Comparison of ENCODE assay signal across 8 cellular contexts in the genomic region with DNA sequence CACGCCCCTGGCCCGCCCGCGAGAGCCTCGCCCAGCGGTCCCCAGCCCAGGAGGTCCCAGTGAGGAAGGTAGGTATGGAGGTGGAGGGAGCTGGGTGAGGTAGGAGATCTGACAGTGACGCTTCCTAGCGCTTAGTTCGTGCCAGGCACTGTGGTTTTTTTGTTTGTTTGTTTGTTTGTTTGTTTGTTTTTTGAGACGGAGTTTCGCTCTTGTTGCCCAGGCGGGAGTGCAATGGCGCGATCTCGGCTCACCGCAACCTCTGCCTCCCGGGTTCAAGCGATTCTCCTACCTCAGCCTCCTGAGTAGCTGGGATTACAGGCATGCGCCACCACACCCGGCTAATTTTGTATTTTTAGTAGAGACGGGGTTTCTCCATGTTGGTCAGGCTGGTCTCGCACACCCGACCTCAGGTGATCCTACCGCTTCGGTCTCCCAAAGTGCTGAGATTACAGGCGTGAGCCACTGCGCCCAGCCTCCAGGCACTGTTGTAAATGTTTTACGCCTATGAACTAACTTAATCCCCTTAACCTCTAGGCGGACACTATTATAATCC. TPM values are rescaled to one million over a fixed set of nuclear protein-coding genes. Genes with fewer than 3 reads are reported as not detected.
DNase-seq lines count a peak whose midpoint lies in the region; ATAC-seq, FAIRE-seq and TF ChIP-seq lines count a peak whose summit lies in the region.
"Not testable (repeated sequence)": the region's sequence is repeated elsewhere in the genome, so short reads cannot be mapped to it uniquely, and the experiment has no call there.
"Had no signal": no experiment of that assay in that cellular context is flagged by ENCODE, and none has a peak within 500 bp of the region (broad histone marks: within the 10 kb centered on the region; RNA-seq: fewer than 3 reads in every experiment).

No MANE protein-coding gene starts in this region.

- peaks cover 18% of the 10 kb centered on the region for H3K4me1 Mint-ChIP-seq in T-helper 2 cell treated with Interferon-gamma antibody and Interleukin-4, amounts not matched to agents 5 μg/mL and 100 μg/mL, for 36 hours (ENCODE audit: low read depth)
- H3K4me1 Mint-ChIP-seq in glutamatergic neuron (ENCODE audit: low read depth, unreplicated experiment) = not testable (repeated sequence)
- peaks cover 14 to 17% of the 10 kb centered on the region in 2 donors for H3K4me1 Mint-ChIP-seq in natural killer cell treated with Interleukin-12 subunit alpha and Interleukin-12 subunit beta and Interleukin-15 and Interleukin-18, amount 100 ng/mL, for 72 hours (ENCODE audit: low read depth in 2 of 2)
- peaks cover 13% of the 10 kb centered on the region for H3K4me1 Mint-ChIP-seq in type B pancreatic cell (ENCODE audit: unreplicated experiment)

- H4K20me1 ChIP-seq in GM23248 (ENCODE audit: insufficient read depth); K562 (replicated peaks; ENCODE audit: control insufficient read depth, insufficient read depth, low read length): not testable (repeated sequence)

- H3K27ac ChIP-seq in GM23248; K562 (ENCODE audit: extremely low read depth, low read depth, low read length): not testable (repeated sequence)

- TF ChIP-seq CTCF in K562 (IDR thresholded peaks at IDR 0.05 in 2 of 3, conservative IDR thresholded peaks at IDR 0.05 in 1 of 3; ENCODE audit: insufficient read depth in 2 of 3, low read depth in 1 of 3, low read length in 3 of 3); glutamatergic neuron (IDR thresholded peaks at IDR 0.05; ENCODE audit: partially characterized antibody, unreplicated experiment); type B pancreatic cell (conservative IDR thresholded peaks at IDR 0.05): not testable (repeated sequence)

- peak overlapping the region; percentile 79 for H2AFZ ChIP-seq in GM23248
- H2AFZ ChIP-seq in K562 (ENCODE audit: low read depth, low read length) = not testable (repeated sequence)

- FAIRE-seq in K562 (lab: Jason Lieb, UNC) = not testable (repeated sequence)

- H3K9me2 ChIP-seq in GM23248 (ENCODE audit: insufficient read depth) = not testable (repeated sequence)

- H3K4me3 ChIP-seq in GM23248 = peak overlapping the region; percentile 74
- not testable (repeated sequence) for H3K4me3 ChIP-seq in K562

- H3K27me3 ChIP-seq in GM23248 (replicated peaks; ENCODE audit: insufficient read depth); K562 (ENCODE audit: control insufficient read depth in 2 of 2, insufficient read depth in 2 of 2, low read length in 2 of 2): not testable (repeated sequence)

- not testable (repeated sequence) for H3K9me3 ChIP-seq in GM23248 (ENCODE audit: low read depth); K562 (replicated peaks; ENCODE audit: control insufficient read depth, insufficient read depth, low read depth, low read length)

- H3K9me1 ChIP-seq in K562 (ENCODE audit: control insufficient read depth, insufficient read depth, low read length) = not testable (repeated sequence)

- not testable (repeated sequence) for BruUV-seq in K562 (replicated peaks; lab: Mats Ljungman, UMichigan)

- in situ Hi-C loops in GM23248 (cut with MboI); K562 (cut with MboI): not testable (repeated sequence)

- not testable (repeated sequence) for DNase-seq in GM23248; T-helper 2 cell treated with Interferon-gamma antibody and Interleukin-4, amounts not matched to agents 5 μg/mL and 100 μg/mL, for 36 hours (ENCODE audit: low spot score); K562 (ENCODE audit: extremely low read depth in 1 of 4, low spot score in 3 of 4); glutamatergic neuron; natural killer cell treated with Interleukin-12 subunit alpha and Interleukin-12 subunit beta and Interleukin-15 and Interleukin-18, amount 100 ng/mL, for 72 hours (ENCODE audit: low spot score); type B pancreatic cell (ENCODE audit: extremely low spot score, unreplicated experiment)

- 33 to 37% methylated on average over 28 to 29 of the region's 29 CpGs for WGBS in GM23248 (ENCODE audit: low coverage in 1 of 2, low lambda C conversion rate in 2 of 2, missing lambda C conversion rate in 2 of 2), 2 experiments
- 98% methylated on average over 16 of the region's 29 CpGs for WGBS in K562 (ENCODE audit: insufficient coverage, low coverage, missing lambda C conversion rate)

- not testable (repeated sequence) for H3K36me3 ChIP-seq in GM23248 (ENCODE audit: low read depth)
- H3K36me3 ChIP-seq in K562 (ENCODE audit: control insufficient read depth, insufficient read depth, low read length) = peaks cover 17% of the 10 kb centered on the region; the same call in 1 of the 3 replicates

- H3K4me2 ChIP-seq in GM23248 (ENCODE audit: unreplicated experiment) (peak overlapping the region; percentile 88), K562 (ENCODE audit: insufficient read depth, low read length) (peak overlapping the region; percentile 97; the same call in 1 of the 2 replicates)

- CTCF ChIA-PET in K562 (lab: Yijun Ruan, JAX; ENCODE audit: low intra/inter-chr PET ratio) = not testable (repeated sequence)

- ATAC-seq in K562; natural killer cell treated with Interleukin-12 subunit alpha and Interleukin-12 subunit beta and Interleukin-15 and Interleukin-18, amount 100 ng/mL, for 72 hours: not testable (repeated sequence)

- not testable (repeated sequence) for H3K9me3 Mint-ChIP-seq in T-helper 2 cell treated with Interferon-gamma antibody and Interleukin-4, amounts not matched to agents 5 μg/mL and 100 μg/mL, for 36 hours; glutamatergic neuron (ENCODE audit: unreplicated experiment); natural killer cell treated with Interleukin-12 subunit alpha and Interleukin-12 subunit beta and Interleukin-15 and Interleukin-18, amount 100 ng/mL, for 72 hours; type B pancreatic cell

- TF ChIP-seq EP300 in K562 (IDR thresholded peaks at IDR 0.05; ENCODE audit: low read length) = not testable (repeated sequence)

- peaks cover 28% of the 10 kb centered on the region for H3K27me3 Mint-ChIP-seq in T-helper 2 cell treated with Interferon-gamma antibody and Interleukin-4, amounts not matched to agents 5 μg/mL and 100 μg/mL, for 36 hours (ENCODE audit: low read depth)
- H3K27me3 Mint-ChIP-seq in glutamatergic neuron (ENCODE audit: unreplicated experiment) = peaks cover 23% of the 10 kb centered on the region
- not testable (repeated sequence) for H3K27me3 Mint-ChIP-seq in natural killer cell treated with Interleukin-12 subunit alpha and Interleukin-12 subunit beta and Interleukin-15 and Interleukin-18, amount 100 ng/mL, for 72 hours
- peaks cover 42% of the 10 kb centered on the region for H3K27me3 Mint-ChIP-seq in type B pancreatic cell

- not testable (repeated sequence) for H3K36me3 Mint-ChIP-seq in T-helper 2 cell treated with Interferon-gamma antibody and Interleukin-4, amounts not matched to agents 5 μg/mL and 100 μg/mL, for 36 hours (ENCODE audit: low read depth); glutamatergic neuron (ENCODE audit: unreplicated experiment); natural killer cell treated with Interleukin-12 subunit alpha and Interleukin-12 subunit beta and Interleukin-15 and Interleukin-18, amount 100 ng/mL, for 72 hours; type B pancreatic cell

- H3F3A ChIP-seq in GM23248 (ENCODE audit: insufficient read depth) = not testable (repeated sequence)

- intact Hi-C loops in K562 (cut with micrococcal nuclease) = not testable (repeated sequence)

- not testable (repeated sequence) for TF ChIP-seq POLR2A in K562 (conservative IDR thresholded peaks at IDR 0.05)

- H3K79me2 ChIP-seq in GM23248 (ENCODE audit: insufficient read depth) (peaks cover 11% of the 10 kb centered on the region), K562 (ENCODE audit: control insufficient read depth, insufficient read depth, low read length) (peaks cover 14% of the 10 kb centered on the region)

- not testable (repeated sequence) for TF ChIP-seq RAD21 in K562 (CRISPR knock-in tag; conservative IDR thresholded peaks at IDR 0.05 in 1 of 2, IDR thresholded peaks at IDR 0.05 in 1 of 2)

- POLR2A ChIA-PET in K562 (lab: Yijun Ruan, JAX) = not testable (repeated sequence)

- not testable (repeated sequence) for H3K4me1 ChIP-seq in GM23248 (ENCODE audit: insufficient read depth)
- H3K4me1 ChIP-seq in K562 (replicated peaks in 1 of 2; ENCODE audit: control insufficient read depth in 2 of 2, insufficient read depth in 2 of 2, low read length in 2 of 2) = peaks cover 9 to 71% of the 10 kb centered on the region in 2 experiments

- peak overlapping the region; percentile 52 for H3K27ac Mint-ChIP-seq in T-helper 2 cell treated with Interferon-gamma antibody and Interleukin-4, amounts not matched to agents 5 μg/mL and 100 μg/mL, for 36 hours
- H3K27ac Mint-ChIP-seq in glutamatergic neuron (ENCODE audit: unreplicated experiment); natural killer cell treated with Interleukin-12 subunit alpha and Interleukin-12 subunit beta and Interleukin-15 and Interleukin-18, amount 100 ng/mL, for 72 hours: not testable (repeated sequence)
- H3K27ac Mint-ChIP-seq in type B pancreatic cell = peak overlapping the region; percentile 61

- peak overlapping the region; percentile 73 for H3K9ac ChIP-seq in GM23248
- H3K9ac ChIP-seq in K562 (ENCODE audit: insufficient read depth in 1 of 2, low read depth in 2 of 2, low read length in 2 of 2) = not testable (repeated sequence)

- peak overlapping the region; percentile 65 for H3K4me3 Mint-ChIP-seq in T-helper 2 cell treated with Interferon-gamma antibody and Interleukin-4, amounts not matched to agents 5 μg/mL and 100 μg/mL, for 36 hours
- H3K4me3 Mint-ChIP-seq in glutamatergic neuron (ENCODE audit: unreplicated experiment) (peak overlapping the region; percentile 55), type B pancreatic cell (peak overlapping the region; percentile 75)
- H3K4me3 Mint-ChIP-seq in natural killer cell treated with Interleukin-12 subunit alpha and Interleukin-12 subunit beta and Interleukin-15 and Interleukin-18, amount 100 ng/mL, for 72 hours = peak overlapping the region; percentile 45

RNA-seq across cellular contexts. Expression of a gene that starts 2.0 kb away (rescaled TPM):
- 20.5 and 33.7 TPM in 2 replicates for total RNA-seq in GM23248 (2014; rRNA removed; shearing (Covaris generic))
- 47.2 and 49.4 TPM in 2 replicates for polyA plus RNA-seq in GM23248 (2016; fragmentation: Nextera tagmentation; extraction: Ambion mirVana)
- 4.4 and 13.6 TPM in 2 replicates for total RNA-seq in K562 (2011; cell fraction: chromatin; rRNA removed; ENCODE audit: low replicate concordance)
- total RNA-seq in K562 (2011; cell fraction: nucleolus; rRNA removed) = 10.9 and 14.3 TPM in 2 replicates
- 9.5 and 10.0 TPM in 2 replicates for total RNA-seq in K562 (2011; cell fraction: nucleoplasm; rRNA removed)
- total RNA-seq in K562 (2014; rRNA removed) = 30.3 and 42.7 TPM in 2 replicates
- total RNA-seq in K562 (2014; rRNA removed; fragmentation: Illumina TruSeq; extraction: Trizol) = 4.1 and 4.2 TPM in 2 replicates
- total RNA-seq in K562 (2015; rRNA removed; fragmentation: Illumina TruSeq; extraction: Trizol) = 15.3 and 15.9 TPM in 2 replicates
- 37.1 and 45.1 TPM in 2 replicates for total RNA-seq in K562 (2021)
- polyA plus RNA-seq in K562 (2011; rRNA removed) = 10.9 and 20.1 TPM in 2 replicates
- 18.7 and 40.5 TPM in 2 replicates for polyA plus RNA-seq in K562 (2011; cell fraction: cytosol; rRNA removed)
- 18.7 and 32.8 TPM in 2 replicates for polyA plus RNA-seq in K562 (2011; cell fraction: nucleus; rRNA removed)
- polyA plus RNA-seq in K562 (2012) = 30.8 and 37.6 TPM in 2 replicates
- polyA plus RNA-seq in K562 (2014; fragmentation: Illumina TruSeq; extraction: Trizol) = 18.2 and 39.9 TPM in 2 replicates
- 1 to 10 TPM in 1 of 2 experiments, under 1 TPM in 1; 0.59 to 1.4 TPM for polyA plus RNA-seq in K562 (2014; fragmentation: Nextera tagmentation; extraction: Ambion mirVana)
- 32.0 and 34.4 TPM in 2 replicates for polyA plus RNA-seq in K562 (2014; rRNA removed)
- polyA minus RNA-seq in K562 (2011; rRNA and poly(A)+ RNA removed) = 4.3 and 4.8 TPM in 2 replicates
- polyA minus RNA-seq in K562 (2011; cell fraction: cytosol; rRNA and poly(A)+ RNA removed) = 14.0 and 17.1 TPM in 2 replicates
- 9.7 and 13.1 TPM in 2 replicates for polyA minus RNA-seq in K562 (2011; cell fraction: nucleus; rRNA and poly(A)+ RNA removed)
- 18.6 TPM for total RNA-seq in glutamatergic neuron (ENCODE audit: unreplicated experiment)
- 10 to 100 TPM; 25.4 to 48.6 TPM for total RNA-seq in natural killer cell treated with Interleukin-12 subunit alpha and Interleukin-12 subunit beta and Interleukin-15 and Interleukin-18, amount 100 ng/mL, for 72 hours
- total RNA-seq in type B pancreatic cell (ENCODE audit: low replicate concordance) = 13.7 and 15.0 TPM in 2 replicates

RNA-seq across cellular contexts. Expression of a gene that starts 3.5 kb away (rescaled TPM):
- total RNA-seq in GM23248 (2014; rRNA removed; shearing (Covaris generic)) = 9.0 TPM in 1 of 2 replicates, not detected in the other
- polyA plus RNA-seq in GM23248 (2016; fragmentation: Nextera tagmentation; extraction: Ambion mirVana) = 24.3 and 30.6 TPM in 2 replicates
- total RNA-seq in K562 (2011; cell fraction: chromatin; rRNA removed; ENCODE audit: low replicate concordance) = 0.69 TPM in 1 of 2 replicates, not detected in the other
- total RNA-seq in K562 (2011; cell fraction: nucleolus; rRNA removed) = 0.33 TPM in 1 of 2 replicates, not detected in the other
- total RNA-seq in K562 (2011; cell fraction: nucleoplasm; rRNA removed) = not detected in 2 replicates
- not detected in 2 replicates for total RNA-seq in K562 (2014; rRNA removed)
- not detected in 2 replicates for total RNA-seq in K562 (2014; rRNA removed; fragmentation: Illumina TruSeq; extraction: Trizol)
- not detected in 2 replicates for total RNA-seq in K562 (2015; rRNA removed; fragmentation: Illumina TruSeq; extraction: Trizol)
- 0.18 TPM in 1 of 2 replicates, not detected in the other for total RNA-seq in K562 (2021)
- polyA plus RNA-seq in K562 (2011; rRNA removed) = 0.08 TPM in 1 of 2 replicates, not detected in the other
- 0.09 TPM in 2 replicates for polyA plus RNA-seq in K562 (2011; cell fraction: cytosol; rRNA removed)
- 0.15 and 0.58 TPM in 2 replicates for polyA plus RNA-seq in K562 (2011; cell fraction: nucleus; rRNA removed)
- 0.26 and 0.28 TPM in 2 replicates for polyA plus RNA-seq in K562 (2012)
- polyA plus RNA-seq in K562 (2014; fragmentation: Illumina TruSeq; extraction: Trizol) = not detected in 2 replicates
- not detected for polyA plus RNA-seq in K562 (2014; fragmentation: Nextera tagmentation; extraction: Ambion mirVana)
- not detected in 2 replicates for polyA plus RNA-seq in K562 (2014; rRNA removed)
- polyA minus RNA-seq in K562 (2011; rRNA and poly(A)+ RNA removed) = not detected in 2 replicates
- not detected in 2 replicates for polyA minus RNA-seq in K562 (2011; cell fraction: cytosol; rRNA and poly(A)+ RNA removed)
- not detected in 2 replicates for polyA minus RNA-seq in K562 (2011; cell fraction: nucleus; rRNA and poly(A)+ RNA removed)
- 0.69 TPM for total RNA-seq in glutamatergic neuron (ENCODE audit: unreplicated experiment)
- 1 to 10 TPM; 4.7 to 5.6 TPM for total RNA-seq in natural killer cell treated with Interleukin-12 subunit alpha and Interleukin-12 subunit beta and Interleukin-15 and Interleukin-18, amount 100 ng/mL, for 72 hours
- total RNA-seq in type B pancreatic cell (ENCODE audit: low replicate concordance) = 1.1 and 2.4 TPM in 2 replicates
- total RNA-seq: esophagus squamous epithelium had no signal

RNA-seq across cellular contexts. Expression of a gene that starts 7.8 kb away (rescaled TPM):
- 3.5 and 9.0 TPM in 2 replicates for total RNA-seq in GM23248 (2014; rRNA removed; shearing (Covaris generic))
- 3.3 and 3.4 TPM in 2 replicates for polyA plus RNA-seq in GM23248 (2016; fragmentation: Nextera tagmentation; extraction: Ambion mirVana)
- total RNA-seq in K562 (2011; cell fraction: chromatin; rRNA removed; ENCODE audit: low replicate concordance) = 0.67 and 3.5 TPM in 2 replicates
- 6.2 and 8.0 TPM in 2 replicates for total RNA-seq in K562 (2011; cell fraction: nucleolus; rRNA removed)
- 2.6 and 3.4 TPM in 2 replicates for total RNA-seq in K562 (2011; cell fraction: nucleoplasm; rRNA removed)
- 7.4 and 10.9 TPM in 2 replicates for total RNA-seq in K562 (2014; rRNA removed)
- 0.15 and 0.19 TPM in 2 replicates for total RNA-seq in K562 (2014; rRNA removed; fragmentation: Illumina TruSeq; extraction: Trizol)
- total RNA-seq in K562 (2015; rRNA removed; fragmentation: Illumina TruSeq; extraction: Trizol) = 1.8 and 2.3 TPM in 2 replicates
- 37.4 and 38.9 TPM in 2 replicates for total RNA-seq in K562 (2021)
- 1.3 and 1.4 TPM in 2 replicates for polyA plus RNA-seq in K562 (2011; rRNA removed)
- polyA plus RNA-seq in K562 (2011; cell fraction: cytosol; rRNA removed) = 6.3 and 53.8 TPM in 2 replicates
- polyA plus RNA-seq in K562 (2011; cell fraction: nucleus; rRNA removed) = 3.6 and 12.2 TPM in 2 replicates
- polyA plus RNA-seq in K562 (2012) = 4.8 and 15.6 TPM in 2 replicates
- polyA plus RNA-seq in K562 (2014; fragmentation: Illumina TruSeq; extraction: Trizol) = 1.5 and 4.9 TPM in 2 replicates
- polyA plus RNA-seq in K562 (2014; fragmentation: Nextera tagmentation; extraction: Ambion mirVana) = not detected
- 9.2 and 14.5 TPM in 2 replicates for polyA plus RNA-seq in K562 (2014; rRNA removed)
- 0.14 TPM in 1 of 2 replicates, not detected in the other for polyA minus RNA-seq in K562 (2011; rRNA and poly(A)+ RNA removed)
- 15.8 and 19.9 TPM in 2 replicates for polyA minus RNA-seq in K562 (2011; cell fraction: cytosol; rRNA and poly(A)+ RNA removed)
- 2.3 and 2.7 TPM in 2 replicates for polyA minus RNA-seq in K562 (2011; cell fraction: nucleus; rRNA and poly(A)+ RNA removed)
- 90.6 TPM for total RNA-seq in glutamatergic neuron (ENCODE audit: unreplicated experiment)
- total RNA-seq in natural killer cell treated with Interleukin-12 subunit alpha and Interleukin-12 subunit beta and Interleukin-15 and Interleukin-18, amount 100 ng/mL, for 72 hours = under 1 TPM in 1 of 2 donors, not detected in 1; 0.33 TPM
- total RNA-seq in type B pancreatic cell (ENCODE audit: low replicate concordance) = 50.0 and 57.8 TPM in 2 replicates
- total RNA-seq: T-helper 1 cell treated with Interleukin-12 subunit alpha and Interleukin-12 subunit beta and Interleukin-4 antibody, amounts not matched to agents 30 ng/mL and 1 ng/mL, for 36 hours had no signal

RNA-seq across cellular contexts. Expression of a gene that starts 14.5 kb away (rescaled TPM):
- total RNA-seq in GM23248 (2014; rRNA removed; shearing (Covaris generic)) = 9.7 and 14.8 TPM in 2 replicates
- polyA plus RNA-seq in GM23248 (2016; fragmentation: Nextera tagmentation; extraction: Ambion mirVana) (4.6 and 4.8 TPM in 2 replicates), K562 (2011; rRNA removed) (14.9 and 15.7 TPM in 2 replicates), K562 (2014; fragmentation: Illumina TruSeq; extraction: Trizol) (14.1 and 27.3 TPM in 2 replicates), K562 (2014; fragmentation: Nextera tagmentation; extraction: Ambion mirVana) (under 1 TPM; 0.51 to 0.99 TPM), K562 (2014; rRNA removed) (37.6 and 40.1 TPM in 2 replicates)
- 34.2 and 92.8 TPM in 2 replicates for total RNA-seq in K562 (2011; cell fraction: chromatin; rRNA removed; ENCODE audit: low replicate concordance)
- 57.2 and 57.4 TPM in 2 replicates for total RNA-seq in K562 (2011; cell fraction: nucleolus; rRNA removed)
- 41.1 and 52.7 TPM in 2 replicates for total RNA-seq in K562 (2011; cell fraction: nucleoplasm; rRNA removed)
- total RNA-seq in K562 (2014; rRNA removed) (19.4 and 23.9 TPM in 2 replicates), K562 (2014; rRNA removed; fragmentation: Illumina TruSeq; extraction: Trizol) (3.1 and 4.1 TPM in 2 replicates), K562 (2015; rRNA removed; fragmentation: Illumina TruSeq; extraction: Trizol) (11.3 and 12.3 TPM in 2 replicates), K562 (2021) (43.8 and 45.8 TPM in 2 replicates), glutamatergic neuron (ENCODE audit: unreplicated experiment) (44.2 TPM), type B pancreatic cell (ENCODE audit: low replicate concordance) (38.2 and 42.2 TPM in 2 replicates)
- polyA plus RNA-seq in K562 (2011; cell fraction: cytosol; rRNA removed) = 16.0 and 27.0 TPM in 2 replicates
- polyA plus RNA-seq in K562 (2011; cell fraction: nucleus; rRNA removed) = 39.0 and 61.8 TPM in 2 replicates
- polyA plus RNA-seq in K562 (2012) = 29.3 and 31.2 TPM in 2 replicates
- polyA minus RNA-seq in K562 (2011; rRNA and poly(A)+ RNA removed) = 4.7 and 7.6 TPM in 2 replicates
- polyA minus RNA-seq in K562 (2011; cell fraction: cytosol; rRNA and poly(A)+ RNA removed) = 17.0 and 17.8 TPM in 2 replicates
- 14.3 and 15.6 TPM in 2 replicates for polyA minus RNA-seq in K562 (2011; cell fraction: nucleus; rRNA and poly(A)+ RNA removed)
- 10 to 100 TPM; 45.2 to 47.1 TPM for total RNA-seq in natural killer cell treated with Interleukin-12 subunit alpha and Interleukin-12 subunit beta and Interleukin-15 and Interleukin-18, amount 100 ng/mL, for 72 hours

RNA-seq across cellular contexts. Expression of a gene that starts 25.3 kb away (rescaled TPM):
- total RNA-seq in GM23248 (2014; rRNA removed; shearing (Covaris generic)) = 53.1 and 66.8 TPM in 2 replicates
- polyA plus RNA-seq in GM23248 (2016; fragmentation: Nextera tagmentation; extraction: Ambion mirVana) (25.8 and 28.6 TPM in 2 replicates), K562 (2011; rRNA removed) (60.1 and 74.4 TPM in 2 replicates), K562 (2014; fragmentation: Illumina TruSeq; extraction: Trizol) (89.3 and 92.8 TPM in 2 replicates), K562 (2014; fragmentation: Nextera tagmentation; extraction: Ambion mirVana) (10 to 100 TPM; 10.3 to 19.6 TPM), K562 (2014; rRNA removed) (205 and 224 TPM in 2 replicates)
- 230 and 405 TPM in 2 replicates for total RNA-seq in K562 (2011; cell fraction: chromatin; rRNA removed; ENCODE audit: low replicate concordance)
- 274 and 281 TPM in 2 replicates for total RNA-seq in K562 (2011; cell fraction: nucleolus; rRNA removed)
- total RNA-seq in K562 (2011; cell fraction: nucleoplasm; rRNA removed) = 181 and 216 TPM in 2 replicates
- total RNA-seq in K562 (2014; rRNA removed) (211 and 231 TPM in 2 replicates), K562 (2014; rRNA removed; fragmentation: Illumina TruSeq; extraction: Trizol) (64.1 and 73.9 TPM in 2 replicates), K562 (2015; rRNA removed; fragmentation: Illumina TruSeq; extraction: Trizol) (104 and 115 TPM in 2 replicates), K562 (2021) (182 and 186 TPM in 2 replicates), glutamatergic neuron (ENCODE audit: unreplicated experiment) (109 TPM), type B pancreatic cell (ENCODE audit: low replicate concordance) (73.7 and 80.4 TPM in 2 replicates)
- polyA plus RNA-seq in K562 (2011; cell fraction: cytosol; rRNA removed) = 89.7 and 229 TPM in 2 replicates
- 223 and 257 TPM in 2 replicates for polyA plus RNA-seq in K562 (2011; cell fraction: nucleus; rRNA removed)
- polyA plus RNA-seq in K562 (2012) = 101 and 142 TPM in 2 replicates
- polyA minus RNA-seq in K562 (2011; rRNA and poly(A)+ RNA removed) = 40.4 and 48.9 TPM in 2 replicates
- polyA minus RNA-seq in K562 (2011; cell fraction: cytosol; rRNA and poly(A)+ RNA removed) = 59.1 and 73.7 TPM in 2 replicates
- 44.6 and 66.1 TPM in 2 replicates for polyA minus RNA-seq in K562 (2011; cell fraction: nucleus; rRNA and poly(A)+ RNA removed)
- total RNA-seq in natural killer cell treated with Interleukin-12 subunit alpha and Interleukin-12 subunit beta and Interleukin-15 and Interleukin-18, amount 100 ng/mL, for 72 hours = 100 to 1,000 TPM in 1 of 2 donors, 10 to 100 TPM in 1; 76.0 to 126 TPM
